ENCODE assay signal across 11 cellular contexts in the genomic region with DNA sequence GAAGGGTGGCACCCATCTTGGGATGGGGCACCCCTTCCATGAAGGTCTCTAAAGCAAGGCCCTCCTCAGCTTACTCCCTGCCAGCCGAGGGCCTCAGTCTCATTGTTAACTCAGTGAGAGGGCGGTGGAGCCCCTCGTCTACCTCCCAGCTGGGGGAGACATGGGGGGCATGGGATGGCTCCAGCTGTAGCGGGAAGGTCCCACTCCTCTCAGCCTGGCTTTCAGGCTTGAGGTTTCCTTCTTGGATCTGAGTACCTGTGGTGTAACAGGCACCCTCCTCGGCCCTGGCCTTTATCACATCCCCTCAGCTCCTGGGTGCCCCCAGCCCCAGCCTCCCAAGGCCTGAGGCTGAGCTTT. TPM values are rescaled to one million over a fixed set of nuclear protein-coding genes. Genes with fewer than 3 reads are reported as not detected.
DNase-seq lines count a peak whose midpoint lies in the region; ATAC-seq and TF ChIP-seq lines count a peak whose summit lies in the region.
"Had no signal": no experiment of that assay in that cellular context is flagged by ENCODE, and none has a peak within 500 bp of the region (broad histone marks: within the 10 kb centered on the region; RNA-seq: fewer than 3 reads in every experiment).

No MANE protein-coding gene starts in this region.

- H3K4me1 Mint-ChIP-seq in chondrocyte (ENCODE audit: low read depth): peaks cover 36% of the 10 kb centered on the region

- H3K9me3 Mint-ChIP-seq in chondrocyte (ENCODE audit: low read depth): peaks cover 2% of the 10 kb centered on the region

- H3K9me3 ChIP-seq in DND-41 (ENCODE audit: insufficient read depth, low read length, severe bottlenecking) (no peaks in the 10 kb centered on the region), osteoblast (ENCODE audit: low read depth, low read length) (no peaks in the 10 kb centered on the region), uterus (no peaks in the 10 kb centered on the region)

- no peak for TF ChIP-seq CTCF in DND-41 (IDR thresholded peaks at IDR 0.05; ENCODE audit: borderline replicate concordance, extremely low read depth, low read length, poor library complexity, severe bottlenecking)
- TF ChIP-seq CTCF in NB4 (IDR thresholded peaks at IDR 0.05; ENCODE audit: low read depth, low read length): no peak
- TF ChIP-seq CTCF in chondrocyte (IDR thresholded peaks at IDR 0.05): no peak
- TF ChIP-seq CTCF in osteoblast (IDR thresholded peaks at IDR 0.05; ENCODE audit: extremely low read depth, low read depth, low read length): no peak
- TF ChIP-seq CTCF in uterus (IDR thresholded peaks at IDR 0.05): no peak

- H3K4me2 ChIP-seq in DND-41 (ENCODE audit: insufficient read depth, low read length) (peak overlapping the region; percentile 84), osteoblast (ENCODE audit: insufficient read depth, low read length) (no peak overlapping the region)

- H3K4me3 Mint-ChIP-seq in chondrocyte (ENCODE audit: unreplicated experiment): peak overlapping the region; percentile 94

- H3K27ac ChIP-seq in DND-41 (ENCODE audit: low read length) (peak overlapping the region; percentile 92), osteoblast (ENCODE audit: low read depth, low read length) (no peak overlapping the region), uterus (no peak overlapping the region)

- H3K79me2 ChIP-seq in DND-41 (ENCODE audit: insufficient read depth, low read length) (peaks cover 35% of the 10 kb centered on the region), osteoblast (ENCODE audit: insufficient read depth, low read length) (peaks cover 22% of the 10 kb centered on the region)

- H3K36me3 ChIP-seq in DND-41 (ENCODE audit: insufficient read depth, low read length) (peaks cover 29% of the 10 kb centered on the region), osteoblast (ENCODE audit: insufficient read depth, low read length) (peaks cover 15% of the 10 kb centered on the region), uterus (no peaks in the 10 kb centered on the region)

- H3K36me3 Mint-ChIP-seq in chondrocyte (ENCODE audit: low read depth): peaks cover 4% of the 10 kb centered on the region

- no peak overlapping the region for H3K27ac Mint-ChIP-seq in chondrocyte (ENCODE audit: unreplicated experiment)

- TF ChIP-seq POLR2A in NB4 (IDR thresholded peaks at IDR 0.05; ENCODE audit: extremely low read depth, insufficient read length): no peak
- no peak for TF ChIP-seq POLR2A in uterus (IDR thresholded peaks at IDR 0.05)

- intact Hi-C loops in sciatic nerve (cut with DNase I): no loop called here
- intact Hi-C loops in uterus (cut with DNase I; ENCODE audit: low total_unique reads): no loop called here

- H3K4me1 ChIP-seq in DND-41 (ENCODE audit: insufficient read depth, low read length) (peaks cover 36% of the 10 kb centered on the region), osteoblast (ENCODE audit: insufficient read depth, low read length) (peaks cover 11% of the 10 kb centered on the region), uterus (no peaks in the 10 kb centered on the region)

- H3K9ac ChIP-seq in DND-41 (ENCODE audit: low read depth, low read length): peak overlapping the region; percentile 67; the same call in 1 of the 2 replicates

- H3K4me3 ChIP-seq in DND-41 (ENCODE audit: low read depth in 1 of 2, low read length in 2 of 2): peak overlapping the region in 1 of 2 experiments; percentile 89; a peak in 2 of 4 replicates
- peak overlapping the region; percentile 88 for H3K4me3 ChIP-seq in NB4 (ENCODE audit: low read depth, low read length)
- no peak overlapping the region for H3K4me3 ChIP-seq in osteoblast (ENCODE audit: insufficient read depth, low read length)
- no peak overlapping the region for H3K4me3 ChIP-seq in uterus

- H4K20me1 ChIP-seq in DND-41 (ENCODE audit: insufficient read depth, low read length) (peaks cover 24% of the 10 kb centered on the region), osteoblast (ENCODE audit: insufficient read depth, low read length) (peaks cover 16% of the 10 kb centered on the region)

- no peaks in the 10 kb centered on the region for H3K27me3 Mint-ChIP-seq in chondrocyte (ENCODE audit: low read depth)

- no peak for ATAC-seq in DND-41 (ENCODE audit: insufficient read depth, low read depth)
- no peak for ATAC-seq in sciatic nerve
- no peak for ATAC-seq in HG03159 (IDR thresholded peaks at IDR 0.05; ENCODE audit: unreplicated experiment)

- no peak for DNase-seq in DND-41
- no peak for DNase-seq in NB4 (ENCODE audit: low read depth)
- no peak for DNase-seq in chondrocyte (ENCODE audit: low spot score)
- DNase-seq in osteoblast (ENCODE audit: insufficient read length, low spot score, missing footprints): peak; percentile 15
- DNase-seq in sciatic nerve (ENCODE audit: low spot score): no peak
- DNase-seq in COR-L47 (lab: John Stamatoyannopoulos, UW): no peak
- no peak for DNase-seq in uterus
- DNase-seq: activated gamma-delta T cell; NCI-H1105; stimulated activated CD4-positive, alpha-beta T cell treated with anti-CD3 and anti-CD28 coated beads, Interleukin-2, amount 100 ng/mL, for 48 hours had no signal

- H2AFZ ChIP-seq in DND-41 (ENCODE audit: low read depth, low read length) (no peak overlapping the region), osteoblast (ENCODE audit: low read length) (no peak overlapping the region)

- H3K27me3 ChIP-seq in DND-41 (ENCODE audit: insufficient read depth, low read length, poor library complexity): no peaks in the 10 kb centered on the region
- H3K27me3 ChIP-seq in osteoblast (ENCODE audit: insufficient read depth, low read length): no peaks in the 10 kb centered on the region
- H3K27me3 ChIP-seq in uterus: no peaks in the 10 kb centered on the region

RNA-seq across cellular contexts. Expression of gene MIF, which starts 2.0 kb away (rescaled TPM):
- 466 to 518 TPM (median 502 TPM) in 3 replicates for total RNA-seq in chondrocyte
- 123 and 131 TPM in 2 replicates for total RNA-seq in osteoblast
- total RNA-seq in sciatic nerve: 229 TPM
- 100 to 1,000 TPM in 2 of 4 donors, 10 to 100 TPM in 2; 77.1 to 189 (median 124) TPM for total RNA-seq in uterus

RNA-seq across cellular contexts. Expression of gene SLC2A11, which starts 38.5 kb away (rescaled TPM):
- 14.5 to 14.9 TPM (median 14.8 TPM) in 3 replicates for total RNA-seq in chondrocyte
- 14.1 and 20.9 TPM in 2 replicates for total RNA-seq in osteoblast
- total RNA-seq in sciatic nerve: 13.6 TPM
- 10 to 100 TPM in 3 of 4 donors, under 1 TPM in 1; under 0.01 to 63.3 (median 15.0) TPM for total RNA-seq in uterus

RNA-seq across cellular contexts. Expression of gene DERL3, which starts 57.3 kb away (rescaled TPM):
- total RNA-seq in chondrocyte (1.3 to 4.6 TPM (median 2.0 TPM) in 3 replicates), osteoblast (0.36 and 0.59 TPM in 2 replicates), sciatic nerve (2.7 TPM), uterus (1 to 10 TPM in 1 of 4 donors, under 1 TPM in 1, not detected in 2; 0.95 to 1.2 TPM)
